16 cellular contexts compared by ENCODE assay signal in genomic region chr5:173020154-173020581, GRCh38. TPM values are rescaled to one million over a fixed set of nuclear protein-coding genes. Genes with fewer than 3 reads are reported as not detected.
DNase-seq lines count a peak whose midpoint lies in the region; ATAC-seq and TF ChIP-seq lines count a peak whose summit lies in the region.
"Had no signal": no experiment of that assay in that cellular context is flagged by ENCODE, and none has a peak within 500 bp of the region (broad histone marks: within the 10 kb centered on the region; RNA-seq: fewer than 3 reads in every experiment).

No MANE protein-coding gene starts in this region.

- H3K9me3 ChIP-seq in left lung, result no peaks in the 10 kb centered on the region
- H3K9me3 ChIP-seq: SJCRH30 had no signal

- in situ Hi-C loops in brain microvascular endothelial cell (cut with HindIII; ENCODE audit: low pct_ligation_motif_present, low sequenced_read_pairs), result no loop called here

- no peak overlapping the region for H3K4me3 Mint-ChIP-seq in natural killer cell
- H3K4me3 Mint-ChIP-seq in natural killer cell treated with Interleukin-12 subunit alpha and Interleukin-12 subunit beta and Interleukin-15 and Interleukin-18, amount 100 ng/mL, for 72 hours, result no peak overlapping the region
- H3K4me3 Mint-ChIP-seq in dendritic cell treated with granulocyte-macrophage colony-stimulating factor and Interleukin-4, amounts not matched to agents 40 ng/mL and 50 ng/mL, for 4 days, result no peak overlapping the region
- H3K4me3 Mint-ChIP-seq in chondrocyte (ENCODE audit: unreplicated experiment), result no peak overlapping the region
- H3K4me3 Mint-ChIP-seq: type B pancreatic cell had no signal

- no peaks in the 10 kb centered on the region for H3K27me3 Mint-ChIP-seq in natural killer cell (ENCODE audit: low read depth in 2 of 2)
- H3K27me3 Mint-ChIP-seq in natural killer cell treated with Interleukin-12 subunit alpha and Interleukin-12 subunit beta and Interleukin-15 and Interleukin-18, amount 100 ng/mL, for 72 hours, result no peaks in the 10 kb centered on the region
- no peaks in the 10 kb centered on the region for H3K27me3 Mint-ChIP-seq in dendritic cell treated with granulocyte-macrophage colony-stimulating factor and Interleukin-4, amounts not matched to agents 40 ng/mL and 50 ng/mL, for 4 days
- no peaks in the 10 kb centered on the region for H3K27me3 Mint-ChIP-seq in chondrocyte (ENCODE audit: low read depth)
- H3K27me3 Mint-ChIP-seq: type B pancreatic cell had no signal

- no peaks in the 10 kb centered on the region for H3K9me3 Mint-ChIP-seq in natural killer cell
- no peaks in the 10 kb centered on the region for H3K9me3 Mint-ChIP-seq in natural killer cell treated with Interleukin-12 subunit alpha and Interleukin-12 subunit beta and Interleukin-15 and Interleukin-18, amount 100 ng/mL, for 72 hours
- H3K9me3 Mint-ChIP-seq in dendritic cell treated with granulocyte-macrophage colony-stimulating factor and Interleukin-4, amounts not matched to agents 40 ng/mL and 50 ng/mL, for 4 days, result no peaks in the 10 kb centered on the region
- no peaks in the 10 kb centered on the region for H3K9me3 Mint-ChIP-seq in chondrocyte (ENCODE audit: low read depth)
- H3K9me3 Mint-ChIP-seq: type B pancreatic cell had no signal

- DNase-seq in natural killer cell (no peak), left lung (no peak), NCI-H2196 treated with DMSO at 0.1 percent for 48 hours (lab: John Stamatoyannopoulos, UW; ENCODE audit: unreplicated experiment) (no peak), brain microvascular endothelial cell (no peak), chondrocyte (ENCODE audit: low spot score) (no peak), nucleus accumbens (lab: John Stamatoyannopoulos, UW) (no peak)
- DNase-seq in natural killer cell treated with Interleukin-12 subunit alpha and Interleukin-12 subunit beta and Interleukin-15 and Interleukin-18, amount 100 ng/mL, for 72 hours (ENCODE audit: low spot score), result no peak
- DNase-seq: activated CD4-positive, alpha-beta T cell treated with anti-CD3 and anti-CD28 coated beads, Interleukin-2, amount 50 U/mL, for 48 hours; activated gamma-delta T cell treated with Interleukin-2 at 50 U/mL for 16 hours; central memory CD4-positive, alpha-beta T cell; NCI-H1092 treated with DMSO at 0.1 percent for 48 hours; NCI-H2227 treated with DMSO at 0.1 percent for 48 hours; SJCRH30; T1000 had no signal

- no peak overlapping the region for H3K4me3 ChIP-seq in left lung
- H3K4me3 ChIP-seq in brain microvascular endothelial cell (ENCODE audit: low read depth, low read length), result no peak overlapping the region
- H3K4me3 ChIP-seq: SJCRH30 had no signal

- H3K27ac Mint-ChIP-seq in natural killer cell, result peak overlapping the region; percentile 12 to 60
- H3K27ac Mint-ChIP-seq in natural killer cell treated with Interleukin-12 subunit alpha and Interleukin-12 subunit beta and Interleukin-15 and Interleukin-18, amount 100 ng/mL, for 72 hours, result peak overlapping the region in 1 of 2 donors; percentile 3
- H3K27ac Mint-ChIP-seq in dendritic cell treated with granulocyte-macrophage colony-stimulating factor and Interleukin-4, amounts not matched to agents 40 ng/mL and 50 ng/mL, for 4 days, result peak overlapping the region; percentile 85
- no peak overlapping the region for H3K27ac Mint-ChIP-seq in chondrocyte (ENCODE audit: unreplicated experiment)
- H3K27ac Mint-ChIP-seq: type B pancreatic cell had no signal

- H3K36me3 Mint-ChIP-seq in natural killer cell (no peaks in the 10 kb centered on the region), chondrocyte (ENCODE audit: low read depth) (peaks cover 14% of the 10 kb centered on the region)
- peaks cover 17% of the 10 kb centered on the region for H3K36me3 Mint-ChIP-seq in natural killer cell treated with Interleukin-12 subunit alpha and Interleukin-12 subunit beta and Interleukin-15 and Interleukin-18, amount 100 ng/mL, for 72 hours
- H3K36me3 Mint-ChIP-seq in dendritic cell treated with granulocyte-macrophage colony-stimulating factor and Interleukin-4, amounts not matched to agents 40 ng/mL and 50 ng/mL, for 4 days (ENCODE audit: low read depth), result peaks cover 57% of the 10 kb centered on the region

- H3K27ac ChIP-seq in left lung, result peak overlapping the region; percentile 23 to 84
- H3K27ac ChIP-seq in brain microvascular endothelial cell, result no peak overlapping the region
- H3K27ac ChIP-seq: SJCRH30 had no signal

- H3K27me3 ChIP-seq in left lung (no peaks in the 10 kb centered on the region), brain microvascular endothelial cell (replicated peaks) (no peaks in the 10 kb centered on the region)
- H3K27me3 ChIP-seq: SJCRH30 had no signal

- no peak for ATAC-seq in natural killer cell
- no peak for ATAC-seq in natural killer cell treated with Interleukin-12 subunit alpha and Interleukin-12 subunit beta and Interleukin-15 and Interleukin-18, amount 100 ng/mL, for 72 hours
- ATAC-seq in left lung, result no peak

- peaks cover 47 to 52% of the 10 kb centered on the region in 2 donors for H3K4me1 Mint-ChIP-seq in natural killer cell
- peaks cover 36 to 38% of the 10 kb centered on the region in 2 donors for H3K4me1 Mint-ChIP-seq in natural killer cell treated with Interleukin-12 subunit alpha and Interleukin-12 subunit beta and Interleukin-15 and Interleukin-18, amount 100 ng/mL, for 72 hours (ENCODE audit: low read depth in 2 of 2)
- H3K4me1 Mint-ChIP-seq in dendritic cell treated with granulocyte-macrophage colony-stimulating factor and Interleukin-4, amounts not matched to agents 40 ng/mL and 50 ng/mL, for 4 days (ENCODE audit: low read depth), result peaks cover 44% of the 10 kb centered on the region
- H3K4me1 Mint-ChIP-seq in chondrocyte (ENCODE audit: low read depth), result peaks cover 24% of the 10 kb centered on the region

- TF ChIP-seq CTCF in natural killer cell (IDR thresholded peaks at IDR 0.05) (no peak), left lung (IDR thresholded peaks at IDR 0.05) (no peak), brain microvascular endothelial cell (IDR thresholded peaks at IDR 0.05; ENCODE audit: low read depth, low read length, missing control alignments) (no peak), chondrocyte (IDR thresholded peaks at IDR 0.05) (no peak)

- intact Hi-C loops in natural killer cell (cut with micrococcal nuclease) (no loop called here), left lung (cut with DNase I) (no loop called here)
- intact Hi-C loops in dendritic cell treated with granulocyte-macrophage colony-stimulating factor and Interleukin-4, amounts not matched to agents 40 ng/mL and 50 ng/mL, for 4 days (cut with micrococcal nuclease), result no loop called here

- peaks cover 0 to 35% of the 10 kb centered on the region in 2 donors for H3K36me3 ChIP-seq in left lung
- H3K36me3 ChIP-seq in brain microvascular endothelial cell (replicated peaks), result peaks cover 13% of the 10 kb centered on the region

- H3K4me1 ChIP-seq in left lung, result peaks cover 8 to 63% of the 10 kb centered on the region in 2 donors

RNA-seq across cellular contexts. Expression of gene CREBRF, which starts 36.0 kb away (rescaled TPM):
- total RNA-seq in natural killer cell, result 100 to 1,000 TPM; 118 to 127 (median 121) TPM
- 10 to 100 TPM in 1 of 2 donors, 1 to 10 TPM in 1; 9.8 to 16.5 TPM for total RNA-seq in natural killer cell treated with Interleukin-12 subunit alpha and Interleukin-12 subunit beta and Interleukin-15 and Interleukin-18, amount 100 ng/mL, for 72 hours
- total RNA-seq in left lung, result 10 to 100 TPM; 21.9 to 34.4 TPM
- 13.2 to 14.9 TPM (median 14.7 TPM) in 3 replicates for total RNA-seq in chondrocyte

RNA-seq across cellular contexts. Expression of gene ATP6V0E1, which starts 36.6 kb away (rescaled TPM):
- total RNA-seq in natural killer cell, result 100 to 1,000 TPM; 101 to 141 (median 103) TPM
- total RNA-seq in natural killer cell treated with Interleukin-12 subunit alpha and Interleukin-12 subunit beta and Interleukin-15 and Interleukin-18, amount 100 ng/mL, for 72 hours, result 100 to 1,000 TPM; 150 to 214 TPM
- 100 to 1,000 TPM; 380 to 385 TPM for total RNA-seq in left lung
- 257 to 277 TPM (median 272 TPM) in 3 replicates for total RNA-seq in chondrocyte
